In genomic region chr18:8812631-8813030, GRCh38 we compare ENCODE assay signal across 29 cellular contexts.
DNase-seq lines count a peak whose midpoint lies in the region; ATAC-seq, FAIRE-seq and TF ChIP-seq lines count a peak whose summit lies in the region.
"Had no signal": no experiment of that assay in that cellular context is flagged by ENCODE, and none has a peak within 500 bp of the region (broad histone marks: within the 10 kb centered on the region; RNA-seq: fewer than 3 reads in every experiment).

No MANE protein-coding gene starts in this region.

- ATAC-seq in GM21526 (IDR thresholded peaks at IDR 0.05; ENCODE audit: low FRiP score, unreplicated experiment) (no peak), pancreas (no peak)
- ATAC-seq: HepG2; stimulated activated naive B cell treated with anti-CD40 and anti-IgM and Interleukin-4, amounts not matched to agents 10 μg/mL and 1 μg/mL and 100 μg/mL, for 72 hours had no signal

- 75 to 78% methylated on average over 4 of the region's 4 CpGs for WGBS in GM23248 (ENCODE audit: low coverage in 1 of 2, low lambda C conversion rate in 2 of 2, missing lambda C conversion rate in 2 of 2), 2 experiments
- WGBS in mesenchymal stem cell, result 70% methylated on average over 4 of the region's 4 CpGs
- WGBS in pancreas, 2 donors, result 91 to 92% methylated on average over 4 of the region's 4 CpGs

- H4K8ac ChIP-seq in mesenchymal stem cell (ENCODE audit: low read length), result no peak overlapping the region

- H3K9ac ChIP-seq in GM23248 (no peak overlapping the region), mesenchymal stem cell (ENCODE audit: low read length) (no peak overlapping the region)
- H3K9ac ChIP-seq: SK-N-SH had no signal

- no peak for TF ChIP-seq CTCF in pancreas (IDR thresholded peaks at IDR 0.05)

- H3K4me3 ChIP-seq in GM23248, result no peak overlapping the region
- no peak overlapping the region for H3K4me3 ChIP-seq in mesenchymal stem cell (ENCODE audit: insufficient read depth in 1 of 2, low read depth in 1 of 2, low read length in 2 of 2)
- no peak overlapping the region for H3K4me3 ChIP-seq in SJCRH30
- no peak overlapping the region for H3K4me3 ChIP-seq in pancreas
- H3K4me3 ChIP-seq: HAP-1, hepatocyte, thoracic aorta, vagina had no signal

- H3K36me3 ChIP-seq in GM23248 (ENCODE audit: low read depth), result peaks cover 26% of the 10 kb centered on the region
- peaks cover 33 to 93% of the 10 kb centered on the region in 2 experiments for H3K36me3 ChIP-seq in mesenchymal stem cell (ENCODE audit: control insufficient read depth in 1 of 2, insufficient read depth in 2 of 2, low read depth in 1 of 2, low read length in 2 of 2)
- H3K36me3 ChIP-seq in SJCRH30, result no peaks in the 10 kb centered on the region
- no peaks in the 10 kb centered on the region for H3K36me3 ChIP-seq in pancreas
- H3K36me3 ChIP-seq: HAP-1, thoracic aorta, vagina had no signal

- H2BK15ac ChIP-seq in mesenchymal stem cell (ENCODE audit: low read depth, poor library complexity, severe bottlenecking), result peak overlapping the region; percentile 83

- H3K18ac ChIP-seq in mesenchymal stem cell (ENCODE audit: low read depth in 1 of 2, low read length in 2 of 2), result peak overlapping the region; percentile 15 to 73

- DNase-seq in AG08396 (ENCODE audit: low spot score) (peak; percentile 59), GM23248 (peak; percentile 50), amniotic stem cell (lab: John Stamatoyannopoulos, UW) (peak; percentile 39), mesenchymal stem cell (peak; percentile 81), 8988T (no peak), SJCRH30 (no peak), pancreas (no peak)
- DNase-seq: activated CD4-positive, alpha-beta T cell treated with anti-CD3 and anti-CD28 coated beads, Interleukin-2, amount 10 ng/mL, durations not matched to agents 7 days and 5 days; activated naive CD4-positive, alpha-beta T cell treated with anti-CD3 and anti-CD28 coated beads, Interleukin-2, amount 10 ng/mL, durations not matched to agents 7 days and 5 days; aorta; DMS53; naive B cell; NCI-H1048; NCI-H1930; NCI-H748 treated with DMSO at 0.1 percent for 48 hours; nucleus accumbens; SK-N-SH; stimulated activated CD4-positive, alpha-beta T cell treated with anti-CD3 and anti-CD28 coated beads, Interleukin-4, amount 100 ng/mL, for 24 hours; stimulated activated naive B cell treated with anti-CD40 and anti-IgM and Interleukin-4, amounts not matched to agents 10 μg/mL and 1 μg/mL and 100 μg/mL, for 72 hours; T-helper 2 cell had no signal

- in situ Hi-C loops in GM23248 (cut with MboI), result no loop called here

- no peak for FAIRE-seq in pancreas (lab: Jason Lieb, UNC)
- FAIRE-seq: frontal cortex, HepG2 had no signal

- H3F3A ChIP-seq in GM23248 (ENCODE audit: insufficient read depth), result peaks cover 54% of the 10 kb centered on the region

- no peak overlapping the region for H2BK5ac ChIP-seq in mesenchymal stem cell (ENCODE audit: low read depth, low read length, poor library complexity, severe bottlenecking)

- H3K9me2 ChIP-seq in GM23248 (ENCODE audit: insufficient read depth), result no peaks in the 10 kb centered on the region
- H3K9me2 ChIP-seq: SK-N-SH had no signal

- no peaks in the 10 kb centered on the region for H3K79me2 ChIP-seq in GM23248 (ENCODE audit: insufficient read depth)
- H3K79me2 ChIP-seq: hepatocyte had no signal

- H2AK5ac ChIP-seq in mesenchymal stem cell (ENCODE audit: low read length, severe bottlenecking), result no peak overlapping the region

- H2AFZ ChIP-seq in GM23248, result no peak overlapping the region
- no peak overlapping the region for H2AFZ ChIP-seq in mesenchymal stem cell (ENCODE audit: low read depth, low read length)
- H2AFZ ChIP-seq: hepatocyte had no signal

- H2BK12ac ChIP-seq in mesenchymal stem cell (ENCODE audit: low read length in 2 of 2), result no peak overlapping the region

- no peak overlapping the region for H3K23ac ChIP-seq in mesenchymal stem cell (ENCODE audit: low read length in 2 of 2)

- no peak overlapping the region for H3K4ac ChIP-seq in mesenchymal stem cell (ENCODE audit: low read depth in 1 of 2, low read length in 2 of 2)

- H3K79me1 ChIP-seq in mesenchymal stem cell (replicated peaks; ENCODE audit: low read length, poor library complexity, severe bottlenecking), result peaks cover 6% of the 10 kb centered on the region

- no peak overlapping the region for H4K91ac ChIP-seq in mesenchymal stem cell (ENCODE audit: low read length)

- H3K27me3 ChIP-seq in GM23248 (replicated peaks; ENCODE audit: insufficient read depth), result no peaks in the 10 kb centered on the region
- no peaks in the 10 kb centered on the region for H3K27me3 ChIP-seq in mesenchymal stem cell (ENCODE audit: control insufficient read depth in 1 of 2, insufficient read depth in 1 of 2, low read length in 2 of 2)
- H3K27me3 ChIP-seq in SJCRH30, result no peaks in the 10 kb centered on the region
- H3K27me3 ChIP-seq in pancreas, result no peaks in the 10 kb centered on the region
- H3K27me3 ChIP-seq: hepatocyte, vagina had no signal

- H3K4me1 ChIP-seq in GM23248 (ENCODE audit: insufficient read depth) (peaks cover 38% of the 10 kb centered on the region), mesenchymal stem cell (ENCODE audit: control insufficient read depth, insufficient read depth, low read depth, low read length) (peaks cover 11% of the 10 kb centered on the region), SJCRH30 (no peaks in the 10 kb centered on the region), pancreas (no peaks in the 10 kb centered on the region)
- H3K4me1 ChIP-seq: HAP-1, vagina had no signal

- no peak overlapping the region for H3K4me2 ChIP-seq in GM23248 (ENCODE audit: unreplicated experiment)
- no peak overlapping the region for H3K4me2 ChIP-seq in mesenchymal stem cell (ENCODE audit: low read length, poor library complexity, severe bottlenecking)
- H3K4me2 ChIP-seq: hepatocyte, SK-N-SH had no signal

- peak overlapping the region; percentile 19; the same call in 1 of the 2 replicates for H3K27ac ChIP-seq in GM23248
- peak overlapping the region; percentile 46 for H3K27ac ChIP-seq in mesenchymal stem cell (ENCODE audit: low read length, poor library complexity, severe bottlenecking)
- H3K27ac ChIP-seq in SJCRH30, result no peak overlapping the region
- H3K27ac ChIP-seq in pancreas, result no peak overlapping the region
- H3K27ac ChIP-seq: hepatocyte, RWPE1, thoracic aorta, vagina, VCaP had no signal

- H2BK120ac ChIP-seq in mesenchymal stem cell (ENCODE audit: low read depth, low read length), result peak overlapping the region; percentile 39

- no peaks in the 10 kb centered on the region for H4K20me1 ChIP-seq in GM23248 (ENCODE audit: insufficient read depth)

- H3K14ac ChIP-seq in mesenchymal stem cell (ENCODE audit: low read length in 2 of 2), result no peak overlapping the region

- H3K9me3 ChIP-seq in GM23248 (ENCODE audit: low read depth), result no peaks in the 10 kb centered on the region
- H3K9me3 ChIP-seq in mesenchymal stem cell (ENCODE audit: control insufficient read depth, low read length), result no peaks in the 10 kb centered on the region
- H3K9me3 ChIP-seq in SJCRH30 (replicated peaks), result no peaks in the 10 kb centered on the region
- H3K9me3 ChIP-seq in pancreas, result no peaks in the 10 kb centered on the region
- H3K9me3 ChIP-seq: HAP-1, SK-N-SH, thoracic aorta, vagina had no signal

- intact Hi-C loops in pancreas (cut with DNase I), result no loop called here

Comparison
In these comparisons a context has a peak if more than half of its experiments do, and no peak if none do; other contexts are left out.
1. DNase-seq: peak in AG08396 (single experiment), GM23248 (single experiment), amniotic stem cell (single experiment) and mesenchymal stem cell (single experiment); none in 8988T (single experiment), SJCRH30 (0 of 2) and pancreas (0 of 6).
2. H3K27ac ChIP-seq: peak in GM23248 (single experiment) and mesenchymal stem cell (single experiment); none in SJCRH30 (single experiment) and pancreas (0 of 4).